Comparison of ENCODE assay signal across 24 cellular contexts in genomic region chr3:171115667-171116066, GRCh38.
A peak's percentile ranks its signal among the peaks of the same experiment; 100 is the strongest.
DNase-seq lines count a peak whose midpoint lies in the region; ATAC-seq and TF ChIP-seq lines count a peak whose summit lies in the region.
"Had no signal": no experiment of that assay in that cellular context is flagged by ENCODE, and none has a peak within 500 bp of the region (broad histone marks: within the 10 kb centered on the region; RNA-seq: fewer than 3 reads in every experiment).

No MANE protein-coding gene starts in this region.

- ATAC-seq in Right ventricle myocardium superior (ENCODE audit: poor library complexity): peak; percentile 64
- peak in 7 of 8 donors; percentile 33 to 87 (median 72) for ATAC-seq in heart right ventricle
- no peak for ATAC-seq in GM19023 (IDR thresholded peaks at IDR 0.05; ENCODE audit: unreplicated experiment)
- ATAC-seq in HG03159 (IDR thresholded peaks at IDR 0.05; ENCODE audit: unreplicated experiment): no peak
- ATAC-seq: left lung, WTC11 had no signal

- H3K4me3 ChIP-seq in heart right ventricle: no peak overlapping the region
- H3K4me3 ChIP-seq: BLaER1 treated with 17β-estradiol and CSF1 and Interleukin-3, amounts not matched to agents 10 nM and 100 nM; hepatocyte; left lung had no signal

- 40 to 54% methylated on average over 2 of the region's 2 CpGs for WGBS in heart right ventricle, 2 donors

- no peaks in the 10 kb centered on the region for H3K27me3 ChIP-seq in heart right ventricle
- H3K27me3 ChIP-seq: BLaER1 treated with 17β-estradiol and CSF1 and Interleukin-3, amounts not matched to agents 10 nM and 100 nM; hepatocyte; left lung; neutrophil had no signal

- peaks cover 0 to 13% (median 0%) of the 10 kb centered on the region in 9 donors for H3K36me3 ChIP-seq in heart right ventricle
- H3K36me3 ChIP-seq: neutrophil had no signal

- intact Hi-C loops in Right ventricle myocardium superior (cut with DNase I): no loop called here
- intact Hi-C loops in cardiac septum (cut with DNase I): no loop called here
- intact Hi-C loops in heart right ventricle (cut with DNase I): no loop called here

- no peak for TF ChIP-seq CTCF in heart right ventricle (IDR thresholded peaks at IDR 0.05)

- no peak for DNase-seq in Right ventricle myocardium superior
- DNase-seq in cardiac septum (ENCODE audit: low spot score): no peak
- peak; percentile 75 for DNase-seq in NCI-H82 treated with DMSO at 0.1 percent for 48 hours (lab: John Stamatoyannopoulos, UW; ENCODE audit: unreplicated experiment)
- peak in 1 of 2 donors; percentile 15 for DNase-seq in heart right ventricle
- DNase-seq in activated T-cell treated with anti-CD3 and anti-CD28 coated beads for 4 hours: no peak
- DNase-seq in hepatic stellate cell (ENCODE audit: low spot score): no peak
- DNase-seq: activated CD4-positive, alpha-beta T cell treated with anti-CD3 and anti-CD28 coated beads, Interleukin-2, amount 50 U/mL, for 4 hours; activated gamma-delta T cell; Calu3; cortex of kidney; H9; immature natural killer cell; left lung; MM.1S; NCI-H1436 treated with DMSO at 0.1 percent for 48 hours; stimulated activated CD4-positive, alpha-beta T cell treated with anti-CD3 and anti-CD28 coated beads, Interleukin-4, amount 100 ng/mL, for 1 hour; stimulated activated naive CD4-positive, alpha-beta T cell treated with Interleukin-2 at 50 U/mL for 16 hours; T-helper 9 cell had no signal

- H3K27ac ChIP-seq in heart right ventricle: peak overlapping the region in 2 of 10 donors; percentile 18 to 20
- H3K27ac ChIP-seq: BLaER1 treated with 17β-estradiol and CSF1 and Interleukin-3, amounts not matched to agents 10 nM and 100 nM; hepatocyte; left lung; neutrophil had no signal

- H3K4me1 ChIP-seq in heart right ventricle: peaks cover 0 to 21% (median 11%) of the 10 kb centered on the region in 9 donors
- H3K4me1 ChIP-seq: left lung had no signal

- H3K9me3 ChIP-seq in heart right ventricle: no peaks in the 10 kb centered on the region
- H3K9me3 ChIP-seq: BLaER1 treated with 17β-estradiol and CSF1 and Interleukin-3, amounts not matched to agents 10 nM and 100 nM; left lung; neutrophil had no signal

Comparison
In these comparisons a context has a peak if more than half of its experiments do, and no peak if none do; other contexts are left out.
1. ATAC-seq: peak in Right ventricle myocardium superior (single experiment) and heart right ventricle (7 of 8); none in GM19023 (single experiment) and HG03159 (single experiment).